9 cellular contexts compared by ENCODE assay signal in the genomic region with DNA sequence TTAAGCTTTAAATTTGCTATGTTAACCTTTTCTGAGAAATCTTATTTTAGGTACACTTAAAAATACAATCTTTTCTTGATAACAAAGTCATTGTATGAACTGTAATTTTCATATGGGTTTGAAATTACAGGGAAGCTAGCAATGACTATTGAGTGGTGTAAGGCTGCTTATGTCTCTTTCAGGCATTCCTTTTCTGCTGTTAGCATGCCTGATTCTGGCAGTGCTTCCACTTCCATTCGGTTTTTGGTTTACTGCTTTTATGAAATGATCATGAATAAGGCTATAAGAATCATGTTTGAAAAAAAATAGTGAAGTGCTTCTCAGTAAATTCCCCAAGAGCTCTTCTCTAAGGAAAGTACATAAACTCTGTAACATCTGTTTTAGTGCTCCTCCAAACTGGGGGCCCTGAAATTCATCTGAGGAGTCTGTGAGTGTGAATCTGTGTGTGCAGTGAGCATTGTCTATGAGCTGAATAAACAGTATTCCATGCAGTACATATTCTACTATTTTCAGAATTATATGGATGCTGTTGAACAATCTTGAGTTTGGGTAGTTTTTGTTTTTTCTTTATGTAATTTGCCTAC.
DNase-seq lines count a peak whose midpoint lies in the region; ATAC-seq, FAIRE-seq and TF ChIP-seq lines count a peak whose summit lies in the region.
"Had no signal": no experiment of that assay in that cellular context is flagged by ENCODE, and none has a peak within 500 bp of the region (broad histone marks: within the 10 kb centered on the region; RNA-seq: fewer than 3 reads in every experiment).

No MANE protein-coding gene starts in this region.

- H4K20me1 ChIP-seq in hepatocyte (ENCODE audit: insufficient read depth, poor library complexity, severe bottlenecking) (no peaks in the 10 kb centered on the region), H9 (ENCODE audit: control insufficient read depth, insufficient read depth, insufficient read length) (no peaks in the 10 kb centered on the region)

- no peak overlapping the region for H2AK5ac ChIP-seq in H9 (ENCODE audit: insufficient read length, low read length)

- FAIRE-seq in GM19239 (lab: Jason Lieb, UNC), result no peak

- H3K4ac ChIP-seq in H9 (ENCODE audit: low read depth, low read length), result no peak overlapping the region

- no peaks in the 10 kb centered on the region for H3K23me2 ChIP-seq in H9 (ENCODE audit: insufficient read length, low read depth, low read length, poor library complexity, severe bottlenecking)

- H2BK120ac ChIP-seq in H9 (ENCODE audit: low read depth, low read length, poor library complexity, severe bottlenecking), result no peak overlapping the region

- ATAC-seq in GM18502 (IDR thresholded peaks at IDR 0.05; ENCODE audit: poor library complexity, unreplicated experiment) (peak; percentile 33), GM21528 (IDR thresholded peaks at IDR 0.05; ENCODE audit: low FRiP score, unreplicated experiment) (peak; percentile 31)

- TF ChIP-seq CTCF in hepatocyte (IDR thresholded peaks at IDR 0.05; ENCODE audit: poor library complexity) (no peak), H9 (conservative IDR thresholded peaks at IDR 0.05) (no peak)

- H3K36me3 Mint-ChIP-seq in IgD-negative memory B cell (peaks cover 10% of the 10 kb centered on the region), H9 (ENCODE audit: insufficient read depth in 1 of 3, low read depth in 3 of 3) (peaks cover 0 to 4% (median 0%) of the 10 kb centered on the region in 3 experiments; a peak in 1 of 7 replicates)

- no peak overlapping the region for H3T11ph ChIP-seq in H9 (ENCODE audit: low read length)

- H3K27ac Mint-ChIP-seq in IgD-negative memory B cell, result peak overlapping the region in 2 of 3 donors; percentile 26 to 37
- peak overlapping the region in 1 of 3 experiments; percentile 65; a peak in 2 of 7 replicates for H3K27ac Mint-ChIP-seq in H9

- no peak overlapping the region for H3K9ac ChIP-seq in H9 (ENCODE audit: extremely low read depth, insufficient read length, low read length)

- no peak overlapping the region for H3K56ac ChIP-seq in H9 (ENCODE audit: insufficient read length, low read depth, low read length)

- H3K79me2 ChIP-seq in hepatocyte, result peaks cover 87% of the 10 kb centered on the region
- peaks cover 2% of the 10 kb centered on the region; the same call in 1 of the 2 replicates for H3K79me2 ChIP-seq in H9 (ENCODE audit: insufficient read depth, low read length)

- H4K8ac ChIP-seq in H9 (replicated peaks; ENCODE audit: insufficient read length, low read depth, low read length), result no peak overlapping the region

- peaks cover 2% of the 10 kb centered on the region for H3K79me1 ChIP-seq in H9 (ENCODE audit: insufficient read depth, low read depth, low read length, poor library complexity, severe bottlenecking)

- H4K91ac ChIP-seq in H9 (ENCODE audit: insufficient read length, low read depth, low read length), result no peak overlapping the region

- H3K9me2 ChIP-seq in hepatocyte (replicated peaks; ENCODE audit: insufficient read depth), result no peaks in the 10 kb centered on the region

- H3K4me2 ChIP-seq in hepatocyte (peak overlapping the region; percentile 23), H9 (ENCODE audit: insufficient read depth, insufficient read length, low read length) (no peak overlapping the region)

- H3K27me3 Mint-ChIP-seq in IgD-negative memory B cell, result no peaks in the 10 kb centered on the region
- no peaks in the 10 kb centered on the region for H3K27me3 Mint-ChIP-seq in H9 (ENCODE audit: low read depth)

- H3K4me1 Mint-ChIP-seq in IgD-negative memory B cell (peaks cover 29 to 34% (median 31%) of the 10 kb centered on the region in 3 donors), H9 (peaks cover 6 to 17% of the 10 kb centered on the region in 2 experiments; a peak in 3 of 4 replicates)

- 67% methylated on average over 1 of the region's 1 CpG for WGBS in hepatocyte (ENCODE audit: low lambda C conversion rate, missing lambda C conversion rate)
- no CpG with 5 or more reads among the region's 1 CpG for WGBS in H9 (ENCODE audit: extremely low coverage, insufficient read length, low lambda C conversion rate)

- H2BK20ac ChIP-seq in H9 (ENCODE audit: low read depth, low read length, poor library complexity, severe bottlenecking), result no peak overlapping the region

- no peaks in the 10 kb centered on the region for H3K9me3 Mint-ChIP-seq in IgD-negative memory B cell
- no peaks in the 10 kb centered on the region for H3K9me3 Mint-ChIP-seq in H9

- no peaks in the 10 kb centered on the region for H3K36me3 ChIP-seq in hepatocyte (replicated peaks; ENCODE audit: insufficient read depth, low read depth)

- H2BK15ac ChIP-seq in H9 (ENCODE audit: low read depth, low read length), result no peak overlapping the region

- no peak overlapping the region for H3K23ac ChIP-seq in H9 (ENCODE audit: insufficient read length, low read depth, low read length)

- H2AFZ ChIP-seq in hepatocyte (no peak overlapping the region), H9 (ENCODE audit: low read length) (no peak overlapping the region)

- H3K27ac ChIP-seq in hepatocyte (no peak overlapping the region), H9 (ENCODE audit: insufficient read length, low read depth, low read length) (no peak overlapping the region)

- H3K14ac ChIP-seq in H9 (ENCODE audit: insufficient read depth, low read length), result no peak overlapping the region

- no peak overlapping the region for H2BK12ac ChIP-seq in H9 (ENCODE audit: insufficient read length, low read depth, low read length)

- H3K9me3 ChIP-seq in hepatocyte (ENCODE audit: low read depth) (no peaks in the 10 kb centered on the region), H9 (ENCODE audit: control insufficient read depth, low read depth, low read length) (no peaks in the 10 kb centered on the region)

- no peak overlapping the region for H3K18ac ChIP-seq in H9 (ENCODE audit: insufficient read length, low read depth, low read length)

- H3K4me1 ChIP-seq in hepatocyte (ENCODE audit: insufficient read depth) (no peaks in the 10 kb centered on the region), H9 (ENCODE audit: insufficient read depth, low read length) (no peaks in the 10 kb centered on the region; the same call in 1 of the 2 replicates)

- H3K4me3 ChIP-seq in hepatocyte, result no peak overlapping the region

- no peaks in the 10 kb centered on the region for H3K27me3 ChIP-seq in hepatocyte
- H3K27me3 ChIP-seq in H9 (ENCODE audit: insufficient read depth, low read length), result no peaks in the 10 kb centered on the region

- no peak for DNase-seq in hepatocyte (ENCODE audit: low spot score)
- DNase-seq in activated CD8-positive, alpha-beta memory T cell treated with anti-CD3 and anti-CD28 coated beads, Interleukin-2, amount 50 U/mL, for 4 hours, result no peak
- DNase-seq in GM19239 (ENCODE audit: insufficient read length, low spot score), result no peak
- DNase-seq in H9, result no peak
- no peak for DNase-seq in globus pallidus (ENCODE audit: low spot score)
- DNase-seq: activated CD8-positive, alpha-beta memory T cell treated with anti-CD3 and anti-CD28 coated beads, Interleukin-2, amount 50 U/mL, for 48 hours had no signal

- no peak overlapping the region for H2BK5ac ChIP-seq in H9 (ENCODE audit: insufficient read length, low read length)

- H3K4me3 Mint-ChIP-seq in IgD-negative memory B cell (peak overlapping the region in 2 of 4 donors; percentile 43 to 85), H9 (no peak overlapping the region)

- no peak overlapping the region for H4K5ac ChIP-seq in H9 (ENCODE audit: insufficient read length, low read depth, low read length)
